ENCODE assay signal across 18 cellular contexts in the genomic region with DNA sequence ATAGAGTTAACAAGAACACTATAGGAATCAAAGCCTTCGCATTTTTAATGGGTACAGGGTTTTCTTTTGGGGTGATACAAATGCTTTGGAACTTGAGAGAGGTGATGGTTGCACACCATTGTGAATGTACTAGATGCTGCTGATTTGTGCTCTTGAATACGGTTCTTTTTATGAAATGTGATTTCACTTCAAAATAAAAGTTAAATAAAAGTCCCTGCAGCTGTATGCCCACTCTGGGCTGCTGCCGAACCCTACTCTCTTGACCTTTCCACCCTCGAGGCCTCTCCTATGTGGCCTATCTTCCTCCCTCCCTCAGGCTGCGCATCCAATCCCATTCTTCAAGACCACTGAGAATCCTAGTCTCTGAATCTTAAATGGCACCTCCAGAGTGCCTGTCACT.
A peak's percentile ranks its signal among the peaks of the same experiment; 100 is the strongest.
DNase-seq lines count a peak whose midpoint lies in the region; ATAC-seq, FAIRE-seq and TF ChIP-seq lines count a peak whose summit lies in the region.
"Had no signal": no experiment of that assay in that cellular context is flagged by ENCODE, and none has a peak within 500 bp of the region (broad histone marks: within the 10 kb centered on the region; RNA-seq: fewer than 3 reads in every experiment).

No MANE protein-coding gene starts in this region.

- H3K27me3 ChIP-seq in BLaER1, result no peaks in the 10 kb centered on the region
- H3K27me3 ChIP-seq in K562 (ENCODE audit: control insufficient read depth in 2 of 2, insufficient read depth in 2 of 2, low read length in 2 of 2), result peaks cover 0 to 10% of the 10 kb centered on the region in 2 experiments; a peak in 1 of 5 replicates
- 0 out of 2 replicates have a peak, but pooled peaks cover 3% of the 10 kb centered on the region for H3K27me3 ChIP-seq in PC-3 (ENCODE audit: low read length)

- POLR2A ChIA-PET in K562 (lab: Yijun Ruan, JAX), result no interaction called here
- POLR2A ChIA-PET in PC-3 (lab: Charles Lee; ENCODE audit: unreplicated experiment), result no interaction called here

- no peak for TF ChIP-seq EP300 in K562 (IDR thresholded peaks at IDR 0.05; ENCODE audit: low read length)

- ATAC-seq in K562, result no peak
- ATAC-seq in PC-3, result no peak
- ATAC-seq: A549; CD8-positive, alpha-beta T cell had no signal

- H3K4me1 ChIP-seq in BLaER1, result peaks cover 73% of the 10 kb centered on the region
- no peaks in the 10 kb centered on the region for H3K4me1 ChIP-seq in K562 (replicated peaks in 1 of 2; ENCODE audit: control insufficient read depth in 2 of 2, insufficient read depth in 2 of 2, low read length in 2 of 2)
- H3K4me1 ChIP-seq in PC-3 (ENCODE audit: insufficient read depth, low read length), result no peaks in the 10 kb centered on the region
- H3K4me1 ChIP-seq: A549, HAP-1 had no signal

- H3K36me3 ChIP-seq in BLaER1 (no peaks in the 10 kb centered on the region), K562 (ENCODE audit: control insufficient read depth, insufficient read depth, low read length) (no peaks in the 10 kb centered on the region), PC-3 (ENCODE audit: low read depth, low read length) (no peaks in the 10 kb centered on the region)
- H3K36me3 ChIP-seq: HAP-1 had no signal

- H4K20me1 ChIP-seq in BLaER1, result no peaks in the 10 kb centered on the region
- no peaks in the 10 kb centered on the region for H4K20me1 ChIP-seq in K562 (replicated peaks; ENCODE audit: control insufficient read depth, insufficient read depth, low read length)
- H4K20me1 ChIP-seq in PC-3 (ENCODE audit: low read length), result no peaks in the 10 kb centered on the region

- no peaks in the 10 kb centered on the region for H3K9me2 ChIP-seq in PC-3 (replicated peaks; ENCODE audit: low read length)

- no peak for TF ChIP-seq RAD21 in K562 (CRISPR knock-in tag; conservative IDR thresholded peaks at IDR 0.05 in 1 of 2, IDR thresholded peaks at IDR 0.05 in 1 of 2)

- TF ChIP-seq POLR2A in K562 (conservative IDR thresholded peaks at IDR 0.05), result no peak

- H3F3A ChIP-seq in PC-3 (ENCODE audit: low read length, unreplicated experiment), result no peaks in the 10 kb centered on the region

- CTCF ChIA-PET in K562 (lab: Yijun Ruan, JAX; ENCODE audit: low intra/inter-chr PET ratio), result no interaction called here
- CTCF ChIA-PET in PC-3 (lab: Charles Lee), result no interaction called here

- TF ChIP-seq CTCF in K562 (IDR thresholded peaks at IDR 0.05 in 2 of 3, conservative IDR thresholded peaks at IDR 0.05 in 1 of 3; ENCODE audit: insufficient read depth in 2 of 3, low read depth in 1 of 3, low read length in 3 of 3) (no peak), PC-3 (conservative IDR thresholded peaks at IDR 0.05; ENCODE audit: low read depth, low read length) (no peak)

- in situ Hi-C loops in K562 (cut with MboI), result no loop called here

- FAIRE-seq in K562 (lab: Jason Lieb, UNC), result no peak
- FAIRE-seq: A549, G401.6, GM12891, GM19239 had no signal

- intact Hi-C loops in K562 (cut with micrococcal nuclease) (no loop called here), PC-3 (cut with micrococcal nuclease) (no loop called here)

- DNase-seq in K562 (ENCODE audit: extremely low read depth in 1 of 4, low spot score in 3 of 4) (no peak), dermis blood vessel endothelial cell (no peak), foreskin melanocyte (no peak), PC-3 (no peak)
- DNase-seq: AML-193; CD8-positive, alpha-beta T cell; DMS 273 treated with DMSO at 0.1 percent for 48 hours; DMS53; GM23248 had no signal

- H3K9me3 ChIP-seq in BLaER1 (no peaks in the 10 kb centered on the region), K562 (replicated peaks; ENCODE audit: control insufficient read depth, insufficient read depth, low read depth, low read length) (no peaks in the 10 kb centered on the region), PC-3 (ENCODE audit: low read length) (no peaks in the 10 kb centered on the region)
- H3K9me3 ChIP-seq: A549, HAP-1 had no signal

- BruUV-seq in K562 (replicated peaks; lab: Mats Ljungman, UMichigan) (no TSS peak), PC-3 (replicated peaks; lab: Mats Ljungman, UMichigan) (no TSS peak)

- WGBS in K562 (ENCODE audit: insufficient coverage, low coverage, missing lambda C conversion rate), result 2% methylated on average over 5 of the region's 5 CpGs

- H3K79me2 ChIP-seq in K562 (ENCODE audit: control insufficient read depth, insufficient read depth, low read length), result no peaks in the 10 kb centered on the region
- no peaks in the 10 kb centered on the region for H3K79me2 ChIP-seq in PC-3 (ENCODE audit: low read length)

- H3K4me3 ChIP-seq in BLaER1, result no peak overlapping the region
- no peak overlapping the region for H3K4me3 ChIP-seq in K562
- H3K4me3 ChIP-seq in PC-3 (ENCODE audit: low read length), result no peak overlapping the region
- H3K4me3 ChIP-seq: A549, GM23248, HAP-1 had no signal

- H2AFZ ChIP-seq in K562 (ENCODE audit: low read depth, low read length), result no peak overlapping the region
- H2AFZ ChIP-seq in PC-3 (ENCODE audit: low read length), result no peak overlapping the region
- H2AFZ ChIP-seq: GM23248 had no signal

- no peak overlapping the region for H3K9ac ChIP-seq in BLaER1
- H3K9ac ChIP-seq in K562 (ENCODE audit: insufficient read depth in 1 of 2, low read depth in 2 of 2, low read length in 2 of 2), result no peak overlapping the region
- H3K9ac ChIP-seq in PC-3 (ENCODE audit: low read length), result no peak overlapping the region
- H3K9ac ChIP-seq: GM23248 had no signal

- no peaks in the 10 kb centered on the region for H3K9me1 ChIP-seq in K562 (ENCODE audit: control insufficient read depth, insufficient read depth, low read length)

- H3K27ac ChIP-seq in BLaER1 (no peak overlapping the region), K562 (ENCODE audit: extremely low read depth, low read depth, low read length) (no peak overlapping the region), cingulate gyrus (ENCODE audit: low read depth, low read length) (peak overlapping the region; percentile 74), temporal lobe (ENCODE audit: low read depth, low read length) (peak overlapping the region; percentile 72), PC-3 (ENCODE audit: low read length) (no peak overlapping the region)
- H3K27ac ChIP-seq: 22Rv1, A549, GM23248 had no signal

- H3K4me2 ChIP-seq in BLaER1 (peak overlapping the region; percentile 79), K562 (ENCODE audit: insufficient read depth, low read length) (no peak overlapping the region), PC-3 (ENCODE audit: low read length) (no peak overlapping the region)
- H3K4me2 ChIP-seq: A549 had no signal

TF ChIP-seq in K562, 482 proteins besides CTCF, POLR2A, EP300 and RAD21:
- TF ChIP-seq MYNN (IDR thresholded peaks at IDR 0.05) (peak; percentile 97), MYNN (CRISPR knock-in tag; IDR thresholded peaks at IDR 0.05) (peak; percentile 77), SMARCB1 (IDR thresholded peaks at IDR 0.05; ENCODE audit: insufficient read length, low read depth) (no peak)

Comparison
In these comparisons a context has a peak if more than half of its experiments do, and no peak if none do; other contexts are left out.
1. H3K27ac ChIP-seq: peak in cingulate gyrus (single experiment) and temporal lobe (single experiment); none in BLaER1 (single experiment), K562 (single experiment) and PC-3 (single experiment).